Comparison of ENCODE assay signal across 17 cellular contexts in the genomic region with DNA sequence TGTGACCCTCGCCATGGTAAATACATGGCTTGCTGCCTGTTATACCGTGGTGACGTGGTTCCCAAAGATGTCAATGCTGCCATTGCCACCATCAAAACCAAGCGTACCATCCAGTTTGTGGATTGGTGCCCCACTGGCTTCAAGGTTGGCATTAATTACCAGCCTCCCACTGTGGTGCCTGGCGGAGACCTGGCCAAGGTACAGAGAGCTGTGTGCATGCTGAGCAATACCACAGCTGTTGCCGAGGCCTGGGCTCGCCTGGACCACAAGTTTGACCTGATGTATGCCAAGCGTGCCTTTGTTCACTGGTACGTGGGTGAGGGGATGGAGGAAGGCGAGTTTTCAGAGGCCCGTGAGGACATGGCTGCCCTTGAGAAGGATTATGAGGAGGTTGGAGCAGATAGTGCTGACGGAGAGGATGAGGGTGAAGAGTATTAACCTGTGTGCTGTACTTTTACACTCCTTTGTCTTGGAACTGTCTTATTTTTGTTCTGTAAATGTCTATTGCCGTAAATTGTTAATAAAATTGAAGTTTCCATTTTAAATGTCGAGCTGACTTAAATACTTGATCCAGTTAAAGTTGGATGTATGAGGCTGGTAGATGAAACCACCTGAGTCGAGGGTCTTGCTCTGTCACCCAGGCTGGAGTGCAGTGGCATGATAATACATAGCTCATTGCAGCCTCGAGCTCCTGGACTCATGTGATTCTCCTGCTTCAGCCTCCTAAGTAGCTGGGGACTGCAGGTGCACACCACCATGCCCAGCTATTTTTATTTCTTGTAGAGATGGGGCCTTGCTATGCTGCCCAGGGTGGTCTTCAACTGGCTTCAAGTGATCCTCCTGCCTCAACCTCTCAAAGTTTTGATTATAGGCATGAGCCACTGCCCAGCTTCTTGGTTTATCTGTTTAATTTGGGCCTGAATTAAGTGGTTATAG. TPM values are rescaled to one million over a fixed set of nuclear protein-coding genes. Genes with fewer than 3 reads are reported as not detected.
"Had no signal": no experiment of that assay in that cellular context is flagged by ENCODE, and none has a peak within 500 bp of the region (broad histone marks: within the 10 kb centered on the region; RNA-seq: fewer than 3 reads in every experiment).

No MANE protein-coding gene starts in this region.

- H3K27ac Mint-ChIP-seq: activated T-helper 1 cell treated with anti-CD3 and anti-CD28 coated beads, Interleukin-12 subunit alpha, Interleukin-12 subunit beta, Interleukin-2, Interleukin-4 antibody, amounts not matched to agents 30 ng/mL and 10 ng/mL and 1 ng/mL, durations not matched to agents 14 hours and 24 hours and 36 hours; naive B cell; stimulated activated naive CD8-positive, alpha-beta T cell treated with anti-CD3 and anti-CD28 coated beads, Interleukin-15, amount 100 ng/mL, for 72 hours had no signal

- H3K4me3 Mint-ChIP-seq: activated T-helper 1 cell treated with anti-CD3 and anti-CD28 coated beads, Interleukin-12 subunit alpha, Interleukin-12 subunit beta, Interleukin-2, Interleukin-4 antibody, amounts not matched to agents 30 ng/mL and 10 ng/mL and 1 ng/mL, durations not matched to agents 14 hours and 24 hours and 36 hours; naive B cell; stimulated activated naive CD8-positive, alpha-beta T cell treated with anti-CD3 and anti-CD28 coated beads, Interleukin-15, amount 100 ng/mL, for 72 hours had no signal

- DNase-seq: activated CD4-positive, alpha-beta T cell treated with anti-CD3 and anti-CD28 coated beads for 1 hour; activated CD4-positive, alpha-beta T cell treated with anti-CD3 and anti-CD28 coated beads, Interleukin-2, amount 50 U/mL, for 4 hours; activated naive CD4-positive, alpha-beta T cell; amniotic stem cell; caudate nucleus; naive B cell; ovary; sigmoid colon; spleen; stimulated activated naive CD8-positive, alpha-beta T cell treated with anti-CD3 and anti-CD28 coated beads, Interleukin-15, amount 100 ng/mL, for 72 hours; upper lobe of left lung had no signal

- H3K27me3 ChIP-seq: ovary, sigmoid colon, spleen, upper lobe of left lung had no signal

- H3K9me3 Mint-ChIP-seq: activated T-helper 1 cell treated with anti-CD3 and anti-CD28 coated beads, Interleukin-12 subunit alpha, Interleukin-12 subunit beta, Interleukin-2, Interleukin-4 antibody, amounts not matched to agents 30 ng/mL and 10 ng/mL and 1 ng/mL, durations not matched to agents 14 hours and 24 hours and 36 hours; naive B cell; stimulated activated naive CD8-positive, alpha-beta T cell treated with anti-CD3 and anti-CD28 coated beads, Interleukin-15, amount 100 ng/mL, for 72 hours had no signal

- H3K27ac ChIP-seq: ovary, sigmoid colon, spleen, upper lobe of left lung, VCaP had no signal

- H3K36me3 ChIP-seq: ovary had no signal

- H3K9me3 ChIP-seq: ovary, sigmoid colon, spleen, upper lobe of left lung had no signal

- ATAC-seq: esophagus mucosa; stimulated activated naive CD8-positive, alpha-beta T cell treated with anti-CD3 and anti-CD28 coated beads, Interleukin-15, amount 100 ng/mL, for 72 hours had no signal

- H3K27me3 Mint-ChIP-seq: naive B cell; stimulated activated naive CD8-positive, alpha-beta T cell treated with anti-CD3 and anti-CD28 coated beads, Interleukin-15, amount 100 ng/mL, for 72 hours had no signal

- H3K4me3 ChIP-seq: lung, ovary, sigmoid colon, spleen, upper lobe of left lung had no signal

RNA-seq across cellular contexts. Expression of a gene that starts 21.9 kb away (rescaled TPM):
- total RNA-seq: activated T-helper 1 cell treated with anti-CD3 and anti-CD28 coated beads, Interleukin-12 subunit alpha, Interleukin-12 subunit beta, Interleukin-2, Interleukin-4 antibody, amounts not matched to agents 30 ng/mL and 10 ng/mL and 1 ng/mL, durations not matched to agents 14 hours and 24 hours and 36 hours; mononuclear cell; T-helper 1 cell treated with Interleukin-12 subunit alpha and Interleukin-12 subunit beta and Interleukin-4 antibody, amounts not matched to agents 30 ng/mL and 1 ng/mL, for 36 hours had no signal
